11 cellular contexts compared by ENCODE assay signal in the genomic region with DNA sequence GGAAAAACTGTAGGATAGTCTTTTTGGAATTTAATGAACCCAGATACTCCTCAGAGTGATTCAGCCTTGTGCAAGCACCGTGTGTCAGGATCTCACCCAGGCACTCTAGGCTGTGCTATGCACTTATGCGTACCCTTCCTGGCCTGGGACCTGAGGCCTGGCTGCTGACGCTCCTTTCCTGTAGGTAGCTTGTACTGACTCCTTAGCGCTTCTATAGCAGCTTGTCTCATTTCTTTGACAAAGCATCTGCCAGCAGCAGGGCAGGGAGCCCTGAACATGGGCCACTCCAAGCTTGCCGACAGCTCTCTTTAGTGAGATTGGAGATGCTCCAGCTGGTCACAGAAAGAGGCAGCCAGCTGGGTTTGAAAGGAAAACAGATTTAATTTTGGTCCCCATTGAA.
DNase-seq lines count a peak whose midpoint lies in the region; ATAC-seq lines count a peak whose summit lies in the region.
"Had no signal": no experiment of that assay in that cellular context is flagged by ENCODE, and none has a peak within 500 bp of the region (broad histone marks: within the 10 kb centered on the region; RNA-seq: fewer than 3 reads in every experiment).

No MANE protein-coding gene starts in this region.

- no peaks in the 10 kb centered on the region for H3K36me3 ChIP-seq in Karpas-422 (ENCODE audit: insufficient read depth, low read length)

- no peaks in the 10 kb centered on the region for H3K9me2 ChIP-seq in Karpas-422 (replicated peaks; ENCODE audit: insufficient read depth, low read length)

- H3K79me2 ChIP-seq in Karpas-422 (ENCODE audit: low read length): no peaks in the 10 kb centered on the region

- H3K4me3 ChIP-seq in skeletal muscle cell (ENCODE audit: low read depth, low read length): no peak overlapping the region
- H3K4me3 ChIP-seq in Karpas-422 (ENCODE audit: low read length): no peak overlapping the region

- H3K27me3 ChIP-seq in Karpas-422 (ENCODE audit: low read length): no peaks in the 10 kb centered on the region

- H3K9ac ChIP-seq in Karpas-422 (ENCODE audit: low read length): no peak overlapping the region

- no peaks in the 10 kb centered on the region for H3K9me3 Mint-ChIP-seq in stimulated activated naive B cell treated with anti-CD40 and anti-IgM and Interleukin-4, amounts not matched to agents 10 μg/mL and 1 μg/mL and 100 μg/mL, for 72 hours

- no peak overlapping the region for H3K4me3 Mint-ChIP-seq in stimulated activated naive B cell treated with anti-CD40 and anti-IgM and Interleukin-4, amounts not matched to agents 10 μg/mL and 1 μg/mL and 100 μg/mL, for 72 hours
- H3K4me3 Mint-ChIP-seq: activated naive CD8-positive, alpha-beta T cell had no signal

- ATAC-seq in stimulated activated naive B cell treated with anti-CD40 and anti-IgM and Interleukin-4, amounts not matched to agents 10 μg/mL and 1 μg/mL and 100 μg/mL, for 72 hours (replicated peaks): no peak
- ATAC-seq: Panc1 had no signal

- no peaks in the 10 kb centered on the region for H3K36me3 Mint-ChIP-seq in stimulated activated naive B cell treated with anti-CD40 and anti-IgM and Interleukin-4, amounts not matched to agents 10 μg/mL and 1 μg/mL and 100 μg/mL, for 72 hours
- H3K36me3 Mint-ChIP-seq: activated naive CD8-positive, alpha-beta T cell had no signal

- H3K4me1 Mint-ChIP-seq in stimulated activated naive B cell treated with anti-CD40 and anti-IgM and Interleukin-4, amounts not matched to agents 10 μg/mL and 1 μg/mL and 100 μg/mL, for 72 hours: no peaks in the 10 kb centered on the region

- no peaks in the 10 kb centered on the region for H3K4me1 ChIP-seq in Karpas-422 (ENCODE audit: low read length)

- no peak overlapping the region for H3K27ac Mint-ChIP-seq in stimulated activated naive B cell treated with anti-CD40 and anti-IgM and Interleukin-4, amounts not matched to agents 10 μg/mL and 1 μg/mL and 100 μg/mL, for 72 hours
- H3K27ac Mint-ChIP-seq: activated naive CD8-positive, alpha-beta T cell had no signal

- peak; percentile 57 for DNase-seq in HCEC 1CT
- DNase-seq in cerebellar cortex (ENCODE audit: low spot score): peak; percentile 70
- DNase-seq in kidney tubule cell (ENCODE audit: low spot score): peak; percentile 32
- peak; percentile 55 for DNase-seq in skeletal muscle cell (ENCODE audit: low read depth)
- no peak for DNase-seq in Karpas-422
- no peak for DNase-seq in DMS79 treated with DMSO at 0.1 percent for 48 hours (lab: John Stamatoyannopoulos, UW)
- no peak for DNase-seq in stimulated activated naive B cell treated with anti-CD40 and anti-IgM and Interleukin-4, amounts not matched to agents 10 μg/mL and 1 μg/mL and 100 μg/mL, for 72 hours
- DNase-seq in 8988T: no peak
- DNase-seq: stimulated activated CD4-positive, alpha-beta T cell treated with anti-CD3 and anti-CD28 coated beads, Interleukin-4, amount 100 ng/mL, for 4 hours had no signal

- no peaks in the 10 kb centered on the region for H3K9me3 ChIP-seq in Karpas-422 (ENCODE audit: low read length)

- no peaks in the 10 kb centered on the region for H4K20me1 ChIP-seq in Karpas-422 (ENCODE audit: insufficient read depth, low read depth, low read length)

- no peaks in the 10 kb centered on the region for H3K27me3 Mint-ChIP-seq in stimulated activated naive B cell treated with anti-CD40 and anti-IgM and Interleukin-4, amounts not matched to agents 10 μg/mL and 1 μg/mL and 100 μg/mL, for 72 hours
- H3K27me3 Mint-ChIP-seq: activated naive CD8-positive, alpha-beta T cell had no signal

- H2AFZ ChIP-seq in Karpas-422 (ENCODE audit: low read length): no peak overlapping the region

- H3K4me2 ChIP-seq in Karpas-422 (ENCODE audit: low read depth, low read length, poor library complexity, severe bottlenecking): no peak overlapping the region

- no peak overlapping the region for H3K27ac ChIP-seq in Karpas-422 (ENCODE audit: low read length)

Comparison
In these comparisons a context has a peak if more than half of its experiments do, and no peak if none do; other contexts are left out.
1. DNase-seq: peak in HCEC 1CT (single experiment), cerebellar cortex (single experiment), kidney tubule cell (single experiment) and skeletal muscle cell (single experiment); none in Karpas-422 (single experiment), DMS79 treated with DMSO at 0.1 percent for 48 hours (single experiment), stimulated activated naive B cell treated with anti-CD40 and anti-IgM and Interleukin-4, amounts not matched to agents 10 μg/mL and 1 μg/mL and 100 μg/mL, for 72 hours (single experiment) and 8988T (single experiment).